Comparison of ENCODE assay signal across 19 cellular contexts in genomic region chr17:79715318-79716182, GRCh38. TPM values are rescaled to one million over a fixed set of nuclear protein-coding genes. Genes with fewer than 3 reads are reported as not detected.
DNase-seq lines count a peak whose midpoint lies in the region; ATAC-seq and TF ChIP-seq lines count a peak whose summit lies in the region.
"Had no signal": no experiment of that assay in that cellular context is flagged by ENCODE, and none has a peak within 500 bp of the region (broad histone marks: within the 10 kb centered on the region; RNA-seq: fewer than 3 reads in every experiment).

No MANE protein-coding gene starts in this region.

- TF ChIP-seq CTCF in BE2C (IDR thresholded peaks at IDR 0.05; ENCODE audit: low read depth, low read length) (no peak), HCT116 (IDR thresholded peaks at IDR 0.05 in 2 of 3, conservative IDR thresholded peaks at IDR 0.05 in 1 of 3; ENCODE audit: borderline replicate concordance in 1 of 3, insufficient read depth in 1 of 3, low read depth in 2 of 3, low read length in 2 of 3) (no peak), body of pancreas (IDR thresholded peaks at IDR 0.05) (no peak), stomach (IDR thresholded peaks at IDR 0.05) (no peak)

- no peak overlapping the region for H2AFZ ChIP-seq in HCT116 (ENCODE audit: low read depth, low read length, poor library complexity, severe bottlenecking)
- H2AFZ ChIP-seq: GM23248 had no signal

- 30 to 31% methylated on average over 7 to 20 of the region's 20 CpGs for WGBS in body of pancreas, 2 donors
- WGBS in stomach, 5 donors = 31 to 51% (median 38%) methylated on average over 8 to 20 of the region's 20 CpGs

- TF ChIP-seq POLR2A in HCT116 (IDR thresholded peaks at IDR 0.05; ENCODE audit: borderline replicate concordance, extremely low read depth, insufficient read depth, insufficient read length) = no peak
- no peak for TF ChIP-seq POLR2A in body of pancreas (IDR thresholded peaks at IDR 0.05)
- TF ChIP-seq POLR2A in stomach (IDR thresholded peaks at IDR 0.05) = no peak

- no TSS peak for BruUV-seq in HCT116 (replicated peaks; lab: Mats Ljungman, UMichigan)

- H3K4me1 ChIP-seq in BE2C (peaks cover 20% of the 10 kb centered on the region), HCT116 (ENCODE audit: control insufficient read depth in 1 of 2, insufficient read depth in 2 of 2, low read length in 2 of 2) (peaks cover 0 to 6% of the 10 kb centered on the region in 2 experiments; a peak in 1 of 4 replicates), body of pancreas (peaks cover 13% of the 10 kb centered on the region), stomach (peaks cover 0 to 6% (median 0%) of the 10 kb centered on the region in 4 donors)
- H3K4me1 ChIP-seq: SJCRH30 had no signal

- ATAC-seq in HCT116 = peak; percentile 57
- ATAC-seq in body of pancreas = peak; percentile 26
- no peak for ATAC-seq in GM18867 (IDR thresholded peaks at IDR 0.05; ENCODE audit: unreplicated experiment)

- POLR2A ChIA-PET in HCT116 (lab: Charles Lee) = no interaction called here

- DNase-seq in BE2C = peak; percentile 59
- no peak for DNase-seq in HCT116 (ENCODE audit: low read depth, low spot score)
- DNase-seq in body of pancreas = peak in 1 of 4 donors; percentile 32
- peak; percentile 32 for DNase-seq in stomach
- no peak for DNase-seq in DMS 273 treated with DMSO at 0.1 percent for 48 hours (lab: John Stamatoyannopoulos, UW)
- DNase-seq in hippocampal formation (lab: John Stamatoyannopoulos, UW) = no peak
- DNase-seq: CD4-positive, alpha-beta memory T cell; GM23248; Kasumi-1; MM.1S; NCI-H1092; NCI-H1436 treated with DMSO at 0.1 percent for 48 hours; NCI-H2029; NCI-H345; NCI-H524 treated with DMSO at 0.1 percent for 48 hours; SJCRH30 had no signal

- no peaks in the 10 kb centered on the region for H3K79me2 ChIP-seq in HCT116 (ENCODE audit: insufficient read depth, low read length)

- CTCF ChIA-PET in HCT116 (lab: Charles Lee) = no interaction called here

- peak overlapping the region; percentile 16 for H3K4me3 ChIP-seq in BE2C (ENCODE audit: low read depth, low read length)
- H3K4me3 ChIP-seq in HCT116 (replicated peaks in 1 of 2; ENCODE audit: low read depth in 1 of 2, low read length in 2 of 2) = no peak overlapping the region
- no peak overlapping the region for H3K4me3 ChIP-seq in body of pancreas
- H3K4me3 ChIP-seq in stomach = no peak overlapping the region
- H3K4me3 ChIP-seq: GM23248, HAP-1, SJCRH30 had no signal

- H3K27me3 ChIP-seq in BE2C (no peaks in the 10 kb centered on the region), HCT116 (ENCODE audit: insufficient read depth, low read length) (no peaks in the 10 kb centered on the region), body of pancreas (no peaks in the 10 kb centered on the region), stomach (peaks cover 0 to 45% (median 7%) of the 10 kb centered on the region in 3 donors)

- intact Hi-C loops in HCT116 (cut with micrococcal nuclease) = no loop called here
- intact Hi-C loops in body of pancreas (cut with DNase I) = no loop called here
- intact Hi-C loops in stomach (cut with DNase I; ENCODE audit: low total_unique reads) = no loop called here

- H3K9ac ChIP-seq in HCT116 (ENCODE audit: low read length) = no peak overlapping the region
- H3K9ac ChIP-seq: GM23248 had no signal

- no peaks in the 10 kb centered on the region for H4K20me1 ChIP-seq in HCT116 (ENCODE audit: insufficient read depth)

- no peaks in the 10 kb centered on the region for H3K9me2 ChIP-seq in HCT116 (ENCODE audit: insufficient read depth)

- H3K27ac ChIP-seq in HCT116 (ENCODE audit: low read depth, low read length) = no peak overlapping the region
- H3K27ac ChIP-seq in body of pancreas = no peak overlapping the region
- H3K27ac ChIP-seq in stomach = no peak overlapping the region
- H3K27ac ChIP-seq: GM23248, SJCRH30 had no signal

- H3K9me3 ChIP-seq in BE2C (no peaks in the 10 kb centered on the region), HCT116 (ENCODE audit: control insufficient read depth in 1 of 2, insufficient read depth in 1 of 2, low read depth in 1 of 2, low read length in 2 of 2) (no peaks in the 10 kb centered on the region), body of pancreas (no peaks in the 10 kb centered on the region), stomach (no peaks in the 10 kb centered on the region)
- H3K9me3 ChIP-seq: HAP-1, SJCRH30 had no signal

- TF ChIP-seq EP300 in stomach (IDR thresholded peaks at IDR 0.05) = no peak

- H3K36me3 ChIP-seq in BE2C = no peaks in the 10 kb centered on the region
- no peaks in the 10 kb centered on the region for H3K36me3 ChIP-seq in HCT116 (ENCODE audit: control insufficient read depth in 1 of 2, insufficient read depth in 2 of 2, low read length in 2 of 2)
- H3K36me3 ChIP-seq in body of pancreas (replicated peaks in 1 of 2; ENCODE audit: insufficient read depth in 1 of 2, low read depth in 2 of 2) = no peaks in the 10 kb centered on the region
- H3K36me3 ChIP-seq in stomach = no peaks in the 10 kb centered on the region
- H3K36me3 ChIP-seq: HAP-1, SJCRH30 had no signal

- H3K4me2 ChIP-seq in HCT116 (ENCODE audit: low read length) = 0 out of 2 replicates have a peak overlapping the region, but pooled peaks have one; percentile 14

- no peak for TF ChIP-seq RAD21 in HCT116 (IDR thresholded peaks at IDR 0.05; ENCODE audit: low read depth)

- RAD21 ChIA-PET in HCT116 (lab: Charles Lee; ENCODE audit: low non-redundant PET in 1 of 2, low total read pairs in 2 of 2, uncharacterized antibody in 2 of 2, unreplicated experiment in 2 of 2) = no interaction called here

TF ChIP-seq in HCT116, 20 proteins besides CTCF, POLR2A, EP300 and RAD21:
- no peak for TF ChIP-seq ATF3 (IDR thresholded peaks at IDR 0.05)
- TF ChIP-seq SIN3A (IDR thresholded peaks at IDR 0.05; ENCODE audit: low read depth) = no peak
- no peak for TF ChIP-seq EGR1 (IDR thresholded peaks at IDR 0.05; ENCODE audit: low read depth)
- TF ChIP-seq POLR2AphosphoS5 (IDR thresholded peaks at IDR 0.05; ENCODE audit: low read depth, low read length) = no peak
- TF ChIP-seq JUND (IDR thresholded peaks at IDR 0.05) = no peak
- no peak for TF ChIP-seq YY1 (IDR thresholded peaks at IDR 0.05; ENCODE audit: extremely low read depth, insufficient replicate concordance, low read depth, low read length)
- TF ChIP-seq ZNF274 (IDR thresholded peaks at IDR 0.05; ENCODE audit: low read depth, low read length) = no peak
- TF ChIP-seq FOSL1 (IDR thresholded peaks at IDR 0.05; ENCODE audit: low read depth) = no peak
- TF ChIP-seq REST (IDR thresholded peaks at IDR 0.05; ENCODE audit: low read depth) = no peak
- TF ChIP-seq ELF1 (IDR thresholded peaks at IDR 0.05; ENCODE audit: borderline replicate concordance, low read depth) = no peak
- no peak for TF ChIP-seq CBX3 (IDR thresholded peaks at IDR 0.05; ENCODE audit: low read depth)
- TF ChIP-seq SRF (IDR thresholded peaks at IDR 0.05; ENCODE audit: low read depth) = no peak
- TF ChIP-seq MAX (IDR thresholded peaks at IDR 0.05) = no peak
- TF ChIP-seq ZFX (IDR thresholded peaks at IDR 0.05) = no peak
- no peak for TF ChIP-seq SP1 (IDR thresholded peaks at IDR 0.05; ENCODE audit: low read depth)

RNA-seq across cellular contexts. Expression of gene ENPP7, which starts 15.2 kb away (rescaled TPM):
- not detected for polyA plus RNA-seq in BE2C (2012; ENCODE audit: insufficient read depth, insufficient read length, low read depth)
- total RNA-seq in HCT116 (2021; ENCODE audit: unreplicated experiment) (not detected), body of pancreas (not detected), stomach (1 to 10 TPM in 1 of 5 donors, not detected in 4; 5.0 TPM)
- not detected in 2 replicates for polyA plus RNA-seq in HCT116 (2012)
- polyA plus RNA-seq in stomach = not detected
- total RNA-seq: GM23248, HT1080, SJCRH30 had no signal
- polyA plus RNA-seq: GM23248 had no signal

Comparison
In these comparisons a context has a peak if more than half of its experiments do, and no peak if none do; other contexts are left out.
1. DNase-seq: peak in BE2C (single experiment) and stomach (single experiment); none in HCT116 (single experiment), DMS 273 treated with DMSO at 0.1 percent for 48 hours (single experiment) and hippocampal formation (0 of 2).